8 cellular contexts compared by ENCODE assay signal in genomic region chr10:124462348-124462695, GRCh38. TPM values are rescaled to one million over a fixed set of nuclear protein-coding genes. Genes with fewer than 3 reads are reported as not detected.
A peak's percentile ranks its signal among the peaks of the same experiment; 100 is the strongest.
DNase-seq lines count a peak whose midpoint lies in the region; ATAC-seq, FAIRE-seq and TF ChIP-seq lines count a peak whose summit lies in the region.

No MANE protein-coding gene starts in this region.

- no peak for ATAC-seq in CD8-positive, alpha-beta T cell
- ATAC-seq in HG02588 (IDR thresholded peaks at IDR 0.05; ENCODE audit: unreplicated experiment), result no peak

- intact Hi-C loops in CD8-positive, alpha-beta T cell (cut with DNase I, micrococcal nuclease), result loop anchor here (1.0 to 10.0 kb wide), 5 partner anchors 43 to 1458 kb away; partner anchors contain the start of genes ACADSB (in 2 of the 2), IKZF5 (in 2 of the 2) and FAM53B (in 1 of the 2)
- intact Hi-C loops in PC-9 (cut with micrococcal nuclease; ENCODE audit: unreplicated experiment) (loop anchor here (1.0 kb wide), 1 partner anchor 44 kb away; the partner anchor contains the start of gene OAT), ovary (cut with DNase I) (no loop called here)

- no peaks in the 10 kb centered on the region for H3K9me3 ChIP-seq in CD8-positive, alpha-beta T cell (ENCODE audit: low read length)
- H3K9me3 ChIP-seq in PC-9 (ENCODE audit: insufficient read depth, low read depth) (no peaks in the 10 kb centered on the region), ovary (no peaks in the 10 kb centered on the region)

- H2AFZ ChIP-seq in PC-9, result peak overlapping the region; percentile 66; the same call in 1 of the 2 replicates

- no peaks in the 10 kb centered on the region for H3K36me3 ChIP-seq in CD8-positive, alpha-beta T cell (ENCODE audit: insufficient read depth, low read length)
- H3K36me3 ChIP-seq in PC-9 (ENCODE audit: low read depth) (no peaks in the 10 kb centered on the region), ovary (no peaks in the 10 kb centered on the region)

- H3K27me3 Mint-ChIP-seq in CD8-positive, alpha-beta T cell (ENCODE audit: low read depth), result peaks cover 2% of the 10 kb centered on the region

- POLR2A ChIA-PET in CD8-positive, alpha-beta T cell (lab: Charles Lee), result interaction anchor here (1.1 to 1.4 kb wide), 2 partner anchors 11 to 43 kb away, joined by 7 read pairs; partner anchors contain the start of gene OAT
- POLR2A ChIA-PET in PC-9 (lab: Charles Lee; ENCODE audit: unreplicated experiment), result interaction anchor here (0.7 kb wide), 1 partner anchor 22 kb away, joined by 16 read pairs; no protein-coding TSS in a partner anchor

- TF ChIP-seq POLR2A in ovary (IDR thresholded peaks at IDR 0.05), result no peak

- H3K36me3 Mint-ChIP-seq in CD8-positive, alpha-beta T cell, result no peaks in the 10 kb centered on the region

- peaks cover 29% of the 10 kb centered on the region for H3F3A ChIP-seq in PC-9 (ENCODE audit: insufficient read depth, low read depth)

- peak overlapping the region; percentile 90 for H3K4me3 ChIP-seq in CD8-positive, alpha-beta T cell (ENCODE audit: low read depth, low read length)
- peak overlapping the region; percentile 75 for H3K4me3 ChIP-seq in PC-9
- H3K4me3 ChIP-seq in epithelial cell of proximal tubule (ENCODE audit: low read depth, low read length), result peak overlapping the region; percentile 71
- peak overlapping the region; percentile 77 for H3K4me3 ChIP-seq in ovary

- CTCF ChIA-PET in CD8-positive, alpha-beta T cell (lab: Charles Lee), result interaction anchor here (1.8 kb wide), 1 partner anchor 10 kb away, joined by 6 read pairs; no protein-coding TSS in a partner anchor
- CTCF ChIA-PET in PC-9 (lab: Charles Lee), result interaction anchor here (0.6 kb wide), 1 partner anchor 13 kb away, joined by 4 read pairs; no protein-coding TSS in a partner anchor

- peak overlapping the region; percentile 37 for H3K27ac ChIP-seq in CD8-positive, alpha-beta T cell (ENCODE audit: low read depth, low read length)
- H3K27ac ChIP-seq in PC-9 (peak overlapping the region; percentile 52), ovary (peak overlapping the region in 1 of 2 donors; percentile 82)

- peak overlapping the region; percentile 91 for H3K4me3 Mint-ChIP-seq in CD8-positive, alpha-beta T cell

- DNase-seq in CD8-positive, alpha-beta T cell, result no peak
- DNase-seq in PC-9 (no peak), epithelial cell of proximal tubule (ENCODE audit: low read depth) (no peak), ovary (no peak), frontal cortex (ENCODE audit: low spot score in 2 of 2) (no peak), T-helper 9 cell (no peak), NCI-H82 (lab: John Stamatoyannopoulos, UW) (no peak)

- H4K20me1 ChIP-seq in PC-9 (ENCODE audit: insufficient read depth), result no peaks in the 10 kb centered on the region

- peak overlapping the region; percentile 80 for H3K4me2 ChIP-seq in PC-9

- FAIRE-seq in frontal cortex (lab: Jason Lieb, UNC), result no peak

- peaks cover 16% of the 10 kb centered on the region; the same call in 1 of the 2 replicates for H3K79me2 ChIP-seq in PC-9 (ENCODE audit: low read depth)

- no peaks in the 10 kb centered on the region for H3K9me2 ChIP-seq in PC-9 (ENCODE audit: insufficient read depth)

- H3K4me1 ChIP-seq in CD8-positive, alpha-beta T cell (ENCODE audit: insufficient read depth, low read length), result peaks cover 25% of the 10 kb centered on the region
- H3K4me1 ChIP-seq in PC-9 (replicated peaks; ENCODE audit: insufficient read depth) (peaks cover 39% of the 10 kb centered on the region), ovary (ENCODE audit: insufficient read depth) (no peaks in the 10 kb centered on the region)

- 68 to 76% (median 74%) methylated on average over 8 of the region's 8 CpGs for whole genome bisulfite sequencing in ovary, 3 donors

- H3K27ac Mint-ChIP-seq in CD8-positive, alpha-beta T cell, result peak overlapping the region; percentile 84

- H3K9me3 Mint-ChIP-seq in CD8-positive, alpha-beta T cell, result no peaks in the 10 kb centered on the region

- TF ChIP-seq EP300 in ovary (IDR thresholded peaks at IDR 0.05), result no peak

- H3K27me3 ChIP-seq in CD8-positive, alpha-beta T cell (ENCODE audit: insufficient read depth, low read length), result no peaks in the 10 kb centered on the region
- no peaks in the 10 kb centered on the region for H3K27me3 ChIP-seq in PC-9 (ENCODE audit: insufficient read depth, low read depth)
- no peaks in the 10 kb centered on the region for H3K27me3 ChIP-seq in ovary

- BruUV-seq in PC-9 (replicated peaks; lab: Mats Ljungman, UMichigan), result TSS peak; percentile 65

- TF ChIP-seq CTCF in CD8-positive, alpha-beta T cell (IDR thresholded peaks at IDR 0.05), result no peak
- TF ChIP-seq CTCF in PC-9 (conservative IDR thresholded peaks at IDR 0.05) (no peak), epithelial cell of proximal tubule (conservative IDR thresholded peaks at IDR 0.05; ENCODE audit: low read depth, low read length) (no peak), ovary (IDR thresholded peaks at IDR 0.05) (no peak)

- H3K4me1 Mint-ChIP-seq in CD8-positive, alpha-beta T cell (ENCODE audit: low read depth), result peaks cover 35% of the 10 kb centered on the region

RNA-seq across cellular contexts. Expression of gene LHPP, which starts 0.7 kb away (rescaled TPM):
- total RNA-seq in CD8-positive, alpha-beta T cell, result 10 to 100 TPM; 14.4 to 17.3 TPM
- 23.3 and 24.7 TPM in 2 replicates for total RNA-seq in PC-9 (2021)
- 3.6 and 12.1 TPM in 2 replicates for total RNA-seq in epithelial cell of proximal tubule
- total RNA-seq in ovary, result 10 to 100 TPM in 5 of 7 donors, 1 to 10 TPM in 2; 4.3 to 19.9 (median 12.6) TPM
- 10 to 100 TPM in 1 of 2 donors, 1 to 10 TPM in 1; 8.7 to 18.4 TPM for polyA plus RNA-seq in ovary
- total RNA-seq in frontal cortex, result 16.3 TPM

RNA-seq across cellular contexts. Expression of gene NKX1-2, which starts 12.5 kb away (rescaled TPM):
- total RNA-seq in CD8-positive, alpha-beta T cell, result not detected
- 1.6 and 2.9 TPM in 2 replicates for total RNA-seq in PC-9 (2021)
- not detected in 2 replicates for total RNA-seq in epithelial cell of proximal tubule
- under 1 TPM in 1 of 7 donors, not detected in 6; 0.05 TPM for total RNA-seq in ovary
- not detected for polyA plus RNA-seq in ovary
- under 0.01 TPM for total RNA-seq in frontal cortex

RNA-seq across cellular contexts. Expression of gene OAT, which starts 43.6 kb away (rescaled TPM):
- 10 to 100 TPM; 49.8 to 56.1 TPM for total RNA-seq in CD8-positive, alpha-beta T cell
- total RNA-seq in PC-9 (2021) (73.8 and 130 TPM in 2 replicates), epithelial cell of proximal tubule (50.9 and 85.7 TPM in 2 replicates), ovary (100 to 1,000 TPM in 2 of 7 donors, 10 to 100 TPM in 5; 76.5 to 125 (median 94.5) TPM), frontal cortex (157 TPM)
- 100 to 1,000 TPM in 1 of 2 donors, 10 to 100 TPM in 1; 93.2 to 114 TPM for polyA plus RNA-seq in ovary

Comparison
In these comparisons a context has a peak if more than half of its experiments do, and no peak if none do; other contexts are left out.
1. intact Hi-C loops: an anchor here in CD8-positive, alpha-beta T cell (1.0 to 10.0 kb wide) and PC-9 (1.0 kb wide); none called in ovary.